Comparison of ENCODE assay signal across 14 cellular contexts in genomic region chr15:31358163-31358562, GRCh38. TPM values are rescaled to one million over a fixed set of nuclear protein-coding genes. Genes with fewer than 3 reads are reported as not detected.
A peak's percentile ranks its signal among the peaks of the same experiment; 100 is the strongest.
DNase-seq lines count a peak whose midpoint lies in the region; ATAC-seq and TF ChIP-seq lines count a peak whose summit lies in the region.
"Had no signal": no experiment of that assay in that cellular context is flagged by ENCODE, and none has a peak within 500 bp of the region (broad histone marks: within the 10 kb centered on the region; RNA-seq: fewer than 3 reads in every experiment).

No MANE protein-coding gene starts in this region.

- TF ChIP-seq CTCF in OCI-LY1 (IDR thresholded peaks at IDR 0.05; ENCODE audit: low read length), result no peak
- TF ChIP-seq CTCF in WTC11 (IDR thresholded peaks at IDR 0.05), result no peak

- no peaks in the 10 kb centered on the region for H3K9me2 ChIP-seq in OCI-LY1 (ENCODE audit: low read depth, low read length)

- peaks cover 16% of the 10 kb centered on the region; the same call in 1 of the 2 replicates for H3K36me3 ChIP-seq in OCI-LY1 (ENCODE audit: insufficient read depth, low read length)
- H3K36me3 ChIP-seq in effector memory CD4-positive, alpha-beta T cell (ENCODE audit: control insufficient read depth, insufficient read depth, low read length), result no peaks in the 10 kb centered on the region
- H3K36me3 ChIP-seq: adrenal gland had no signal

- intact Hi-C loops in activated CD4-positive, alpha-beta T cell treated with anti-CD3 and anti-CD28 coated beads, Interleukin-2, amount 10 ng/mL, durations not matched to agents 24 days and 14 days (cut with micrococcal nuclease), result no loop called here

- CTCF ChIA-PET in WTC11 (lab: Charles Lee), result interaction anchor here (1.2 to 2.0 kb wide), 4 partner anchors 8 to 131 kb away, joined by 3 to 10 read pairs (median 7); partner anchors contain the start of gene KLF13

- H3K4me2 ChIP-seq in OCI-LY1 (ENCODE audit: low read length), result peak overlapping the region; percentile 62; the same call in 1 of the 2 replicates

- peak overlapping the region; percentile 81 for H3K4me3 Mint-ChIP-seq in activated CD4-positive, alpha-beta T cell treated with anti-CD3 and anti-CD28 coated beads, Interleukin-2, amount 10 ng/mL, durations not matched to agents 24 days and 14 days
- H3K4me3 Mint-ChIP-seq in stimulated activated naive CD8-positive, alpha-beta T cell treated with anti-CD3 and anti-CD28 coated beads, Interleukin-15, amount 100 ng/mL, for 72 hours, result peak overlapping the region; percentile 81 to 83
- H3K4me3 Mint-ChIP-seq in WTC11, result no peak overlapping the region
- H3K4me3 Mint-ChIP-seq: nephron had no signal

- H3K9me3 Mint-ChIP-seq in activated CD4-positive, alpha-beta T cell treated with anti-CD3 and anti-CD28 coated beads, Interleukin-2, amount 10 ng/mL, durations not matched to agents 24 days and 14 days, result no peaks in the 10 kb centered on the region
- peaks cover 0 to 11% of the 10 kb centered on the region in 2 donors for H3K9me3 Mint-ChIP-seq in stimulated activated naive CD8-positive, alpha-beta T cell treated with anti-CD3 and anti-CD28 coated beads, Interleukin-15, amount 100 ng/mL, for 72 hours
- no peaks in the 10 kb centered on the region for H3K9me3 Mint-ChIP-seq in WTC11
- H3K9me3 Mint-ChIP-seq: nephron had no signal

- no peak overlapping the region; the same call in 1 of the 2 replicates for H3K9ac ChIP-seq in OCI-LY1 (ENCODE audit: low read length)

- H3K4me3 ChIP-seq in OCI-LY1 (ENCODE audit: low read depth, low read length, poor library complexity, severe bottlenecking), result no peak overlapping the region
- H3K4me3 ChIP-seq in effector memory CD4-positive, alpha-beta T cell (ENCODE audit: insufficient read depth, low read depth, low read length, poor library complexity, severe bottlenecking), result no peak overlapping the region
- H3K4me3 ChIP-seq: adrenal gland, SK-N-MC had no signal

- no peaks in the 10 kb centered on the region for H4K20me1 ChIP-seq in OCI-LY1 (ENCODE audit: insufficient read depth, low read length)

- peaks cover 41% of the 10 kb centered on the region for H3K36me3 Mint-ChIP-seq in activated CD4-positive, alpha-beta T cell treated with anti-CD3 and anti-CD28 coated beads, Interleukin-2, amount 10 ng/mL, durations not matched to agents 24 days and 14 days (ENCODE audit: low read depth)
- H3K36me3 Mint-ChIP-seq in WTC11, result no peaks in the 10 kb centered on the region

- peaks cover 98% of the 10 kb centered on the region for H3K4me1 ChIP-seq in OCI-LY1 (ENCODE audit: insufficient read depth, low read length, severe bottlenecking)
- H3K4me1 ChIP-seq in effector memory CD4-positive, alpha-beta T cell (ENCODE audit: control insufficient read depth, insufficient read depth, low read length, poor library complexity, severe bottlenecking), result peaks cover 94% of the 10 kb centered on the region

- peaks cover 81% of the 10 kb centered on the region for H3K4me1 Mint-ChIP-seq in activated CD4-positive, alpha-beta T cell treated with anti-CD3 and anti-CD28 coated beads, Interleukin-2, amount 10 ng/mL, durations not matched to agents 24 days and 14 days
- H3K4me1 Mint-ChIP-seq in stimulated activated naive CD8-positive, alpha-beta T cell treated with anti-CD3 and anti-CD28 coated beads, Interleukin-15, amount 100 ng/mL, for 72 hours, result peaks cover 100% of the 10 kb centered on the region
- H3K4me1 Mint-ChIP-seq in WTC11, result peaks cover 64% of the 10 kb centered on the region

- peak overlapping the region; percentile 98 for H3K27ac Mint-ChIP-seq in activated CD4-positive, alpha-beta T cell treated with anti-CD3 and anti-CD28 coated beads, Interleukin-2, amount 10 ng/mL, durations not matched to agents 24 days and 14 days
- H3K27ac Mint-ChIP-seq in stimulated activated naive CD8-positive, alpha-beta T cell treated with anti-CD3 and anti-CD28 coated beads, Interleukin-15, amount 100 ng/mL, for 72 hours, result peak overlapping the region in 1 of 2 donors; percentile 97
- no peak overlapping the region; the same call in 1 of the 2 replicates for H3K27ac Mint-ChIP-seq in WTC11

- H3K9me3 ChIP-seq in OCI-LY1 (ENCODE audit: low read length), result no peaks in the 10 kb centered on the region
- H3K9me3 ChIP-seq in effector memory CD4-positive, alpha-beta T cell (ENCODE audit: control insufficient read depth, low read length), result no peaks in the 10 kb centered on the region
- H3K9me3 ChIP-seq: adrenal gland had no signal

- no peak for DNase-seq in activated CD4-positive, alpha-beta T cell treated with anti-CD3 and anti-CD28 coated beads, Interleukin-2, amount 10 ng/mL, durations not matched to agents 24 days and 14 days
- no peak for DNase-seq in activated CD4-positive, alpha-beta T cell treated with anti-CD3 and anti-CD28 coated beads for 4 hours
- no peak for DNase-seq in effector memory CD4-positive, alpha-beta T cell
- DNase-seq in stimulated activated naive CD8-positive, alpha-beta T cell treated with anti-CD3 and anti-CD28 coated beads, Interleukin-15, amount 100 ng/mL, for 72 hours, result no peak
- no peak for DNase-seq in NCI-H526 (lab: John Stamatoyannopoulos, UW)
- DNase-seq in GF-D8 (lab: John Stamatoyannopoulos, UW), result no peak
- DNase-seq in WTC11 (ENCODE audit: low spot score), result no peak
- DNase-seq: activated CD4-positive, alpha-beta T cell treated with anti-CD3 and anti-CD28 coated beads for 1 hour; adrenal gland; kidney; NCI-H2029 treated with DMSO at 0.1 percent for 48 hours had no signal

- H2AFZ ChIP-seq in OCI-LY1 (ENCODE audit: low read length), result no peak overlapping the region

- peaks cover 79% of the 10 kb centered on the region for H3K79me2 ChIP-seq in OCI-LY1 (ENCODE audit: insufficient read depth, low read length)

- H3K27me3 Mint-ChIP-seq in activated CD4-positive, alpha-beta T cell treated with anti-CD3 and anti-CD28 coated beads, Interleukin-2, amount 10 ng/mL, durations not matched to agents 24 days and 14 days, result no peaks in the 10 kb centered on the region
- no peaks in the 10 kb centered on the region for H3K27me3 Mint-ChIP-seq in stimulated activated naive CD8-positive, alpha-beta T cell treated with anti-CD3 and anti-CD28 coated beads, Interleukin-15, amount 100 ng/mL, for 72 hours
- no peaks in the 10 kb centered on the region for H3K27me3 Mint-ChIP-seq in WTC11 (ENCODE audit: low read depth)

- H3K27me3 ChIP-seq in OCI-LY1 (ENCODE audit: insufficient read depth, low read length), result no peaks in the 10 kb centered on the region
- H3K27me3 ChIP-seq in effector memory CD4-positive, alpha-beta T cell (replicated peaks; ENCODE audit: control insufficient read depth, insufficient read depth, low read length, poor library complexity, severe bottlenecking), result no peaks in the 10 kb centered on the region
- H3K27me3 ChIP-seq: adrenal gland had no signal

- H3K27ac ChIP-seq in OCI-LY1 (ENCODE audit: low read depth, low read length, poor library complexity, severe bottlenecking), result peak overlapping the region; percentile 98
- peak overlapping the region; percentile 91 for H3K27ac ChIP-seq in effector memory CD4-positive, alpha-beta T cell (ENCODE audit: insufficient read depth, low read length, poor library complexity, severe bottlenecking)
- H3K27ac ChIP-seq: SK-N-MC had no signal

- 0 out of 2 replicates have a peak, but pooled peaks cover 4% of the 10 kb centered on the region for H3F3A ChIP-seq in OCI-LY1 (ENCODE audit: insufficient read depth, low read length)

- ATAC-seq in stimulated activated naive CD8-positive, alpha-beta T cell treated with anti-CD3 and anti-CD28 coated beads, Interleukin-15, amount 100 ng/mL, for 72 hours, result no peak
- no peak for ATAC-seq in WTC11

- POLR2A ChIA-PET in WTC11 (lab: Charles Lee), result interaction anchor here (1.3 kb wide), 1 partner anchor 32 kb away, joined by 3 read pairs; no protein-coding TSS in a partner anchor

TF ChIP-seq in WTC11, 78 proteins besides CTCF, POLR2A, EP300 and RAD21 (continues in another document):
- TF ChIP-seq E2F1 (CRISPR knock-in tag; IDR thresholded peaks at IDR 0.05) (no peak), JUN (CRISPR knock-in tag; IDR thresholded peaks at IDR 0.05) (no peak), ETV6 (CRISPR knock-in tag; IDR thresholded peaks at IDR 0.05) (no peak), MAX (CRISPR knock-in tag; IDR thresholded peaks at IDR 0.05) (no peak), USF2 (CRISPR knock-in tag; IDR thresholded peaks at IDR 0.05) (no peak), EMX1 (CRISPR knock-in tag; IDR thresholded peaks at IDR 0.05) (no peak), ERG (CRISPR knock-in tag; IDR thresholded peaks at IDR 0.05) (no peak), ZNF263 (CRISPR knock-in tag; IDR thresholded peaks at IDR 0.05; ENCODE audit: low read depth) (no peak)

RNA-seq across cellular contexts. Expression of gene KLF13, which starts 31.5 kb away (rescaled TPM):
- 122 and 135 TPM in 2 replicates for total RNA-seq in activated CD4-positive, alpha-beta T cell treated with anti-CD3 and anti-CD28 coated beads, Interleukin-2, amount 10 ng/mL, durations not matched to agents 24 days and 14 days
- total RNA-seq in WTC11 (2021), result 36.9 to 38.1 TPM (median 37.2 TPM) in 3 replicates
